Comparison of ENCODE assay signal across 17 cellular contexts in the genomic region with DNA sequence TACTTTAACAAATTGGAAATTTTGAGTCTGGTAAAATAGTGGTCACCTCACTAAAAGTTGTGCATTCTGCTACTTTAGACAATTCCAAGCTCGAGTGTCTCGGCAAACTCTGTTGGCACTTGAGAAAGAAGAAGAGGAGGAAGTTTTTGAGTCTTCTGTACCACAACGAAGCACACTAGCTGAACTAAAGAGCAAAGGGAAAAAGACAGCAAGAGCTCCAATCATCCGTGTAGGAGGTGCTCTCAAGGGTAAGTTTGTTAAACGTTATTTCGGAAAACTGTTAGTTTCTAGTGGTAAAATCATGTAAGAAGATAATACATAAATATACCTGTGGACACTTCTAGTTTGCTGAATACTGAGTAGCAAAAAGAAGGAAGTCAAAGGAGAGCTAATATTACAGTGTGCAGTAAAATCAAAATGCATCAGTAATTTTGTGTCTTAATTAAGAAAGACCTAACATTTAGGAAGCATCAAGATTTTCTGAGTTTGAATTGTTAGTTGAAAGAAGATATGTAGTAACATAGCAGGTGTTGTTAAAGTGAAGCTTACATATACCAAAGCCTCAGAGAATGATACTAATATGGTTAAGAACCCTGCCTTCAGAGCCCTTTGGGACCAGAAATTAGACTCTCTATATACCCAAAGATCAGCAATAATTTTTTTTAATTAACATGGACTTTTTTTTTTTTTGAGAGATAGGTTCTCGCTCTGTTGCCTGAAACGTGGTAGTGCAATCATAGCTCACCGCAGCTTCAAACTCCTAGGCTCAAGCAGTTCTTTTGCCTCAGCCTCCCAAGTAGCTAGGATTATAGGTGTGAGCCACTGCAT. TPM values are rescaled to one million over a fixed set of nuclear protein-coding genes. Genes with fewer than 3 reads are reported as not detected.
A peak's percentile ranks its signal among the peaks of the same experiment; 100 is the strongest.
DNase-seq lines count a peak whose midpoint lies in the region; ATAC-seq and TF ChIP-seq lines count a peak whose summit lies in the region.
"Had no signal": no experiment of that assay in that cellular context is flagged by ENCODE, and none has a peak within 500 bp of the region (broad histone marks: within the 10 kb centered on the region; RNA-seq: fewer than 3 reads in every experiment).

No MANE protein-coding gene starts in this region.

- peak overlapping the region; percentile 26 for H3K27ac ChIP-seq in A673 (ENCODE audit: low read depth, low read length, poor library complexity, severe bottlenecking)
- H3K27ac ChIP-seq in CD4-positive, alpha-beta T cell (ENCODE audit: low read depth, low read length) = no peak overlapping the region
- H3K27ac ChIP-seq in OCI-LY1 (ENCODE audit: low read depth, low read length, poor library complexity, severe bottlenecking) = peak overlapping the region; percentile 88
- H3K27ac ChIP-seq in fibroblast of lung (ENCODE audit: insufficient read depth, low read length) = no peak overlapping the region
- H3K27ac ChIP-seq in lower lobe of right lung = no peak overlapping the region
- H3K27ac ChIP-seq: psoas muscle, thoracic aorta, WERI-Rb-1 had no signal

- no peaks in the 10 kb centered on the region for H3K9me2 ChIP-seq in OCI-LY1 (ENCODE audit: low read depth, low read length)

- no peaks in the 10 kb centered on the region for H3K9me3 Mint-ChIP-seq in CD4-positive, alpha-beta T cell

- H3K27ac Mint-ChIP-seq in CD4-positive, alpha-beta T cell = peak overlapping the region; percentile 13

- H3K27me3 ChIP-seq in A673 (replicated peaks; ENCODE audit: insufficient read depth, low read depth, low read length, poor library complexity) (no peaks in the 10 kb centered on the region), OCI-LY1 (ENCODE audit: insufficient read depth, low read length) (no peaks in the 10 kb centered on the region), fibroblast of lung (ENCODE audit: control insufficient read depth, insufficient read depth, low read length) (no peaks in the 10 kb centered on the region), lower lobe of right lung (ENCODE audit: low read depth) (no peaks in the 10 kb centered on the region)
- H3K27me3 ChIP-seq in CD4-positive, alpha-beta T cell (ENCODE audit: control insufficient read depth, insufficient read depth, low read length) = no peaks in the 10 kb centered on the region

- H3K9me3 ChIP-seq in A673 (ENCODE audit: low read depth, low read length, poor library complexity, severe bottlenecking) (no peaks in the 10 kb centered on the region), OCI-LY1 (ENCODE audit: low read length) (no peaks in the 10 kb centered on the region), fibroblast of lung (ENCODE audit: control insufficient read depth, insufficient read depth, low read depth, low read length) (no peaks in the 10 kb centered on the region), lower lobe of right lung (no peaks in the 10 kb centered on the region)
- H3K9me3 ChIP-seq in CD4-positive, alpha-beta T cell (ENCODE audit: control insufficient read depth, low read length) = no peaks in the 10 kb centered on the region
- H3K9me3 ChIP-seq: HAP-1, psoas muscle, thoracic aorta had no signal

- TF ChIP-seq CTCF in A673 (conservative IDR thresholded peaks at IDR 0.05; ENCODE audit: low read depth, low read length) = no peak
- TF ChIP-seq CTCF in CD4-positive, alpha-beta T cell (IDR thresholded peaks at IDR 0.05) = no peak
- no peak for TF ChIP-seq CTCF in OCI-LY1 (IDR thresholded peaks at IDR 0.05; ENCODE audit: low read length)
- no peak for TF ChIP-seq CTCF in fibroblast of lung (conservative IDR thresholded peaks at IDR 0.05 in 1 of 2, IDR thresholded peaks at IDR 0.05 in 1 of 2; ENCODE audit: low read depth in 1 of 2, low read length in 2 of 2)
- no peak for TF ChIP-seq CTCF in lower lobe of right lung (IDR thresholded peaks at IDR 0.05)

- H3K4me1 ChIP-seq in A673 (ENCODE audit: insufficient read depth, low read length, poor library complexity, severe bottlenecking) = no peaks in the 10 kb centered on the region
- H3K4me1 ChIP-seq in OCI-LY1 (ENCODE audit: insufficient read depth, low read length, severe bottlenecking) = peaks cover 37% of the 10 kb centered on the region
- no peaks in the 10 kb centered on the region for H3K4me1 ChIP-seq in fibroblast of lung (ENCODE audit: control insufficient read depth, extremely low read depth, insufficient read depth, low read length)
- H3K4me1 ChIP-seq in lower lobe of right lung = no peaks in the 10 kb centered on the region
- H3K4me1 ChIP-seq: psoas muscle had no signal

- H3K4me2 ChIP-seq in OCI-LY1 (ENCODE audit: low read length) (peak overlapping the region; percentile 45), fibroblast of lung (ENCODE audit: extremely low read depth, insufficient read depth, low read length) (no peak overlapping the region)

- H3K36me3 ChIP-seq in A673 (ENCODE audit: insufficient read depth, low read length, poor library complexity, severe bottlenecking) = peaks cover 95% of the 10 kb centered on the region
- H3K36me3 ChIP-seq in OCI-LY1 (ENCODE audit: insufficient read depth, low read length) = peaks cover 95% of the 10 kb centered on the region
- no peaks in the 10 kb centered on the region for H3K36me3 ChIP-seq in fibroblast of lung (ENCODE audit: control insufficient read depth, insufficient read depth, low read length)
- no peaks in the 10 kb centered on the region for H3K36me3 ChIP-seq in lower lobe of right lung
- H3K36me3 ChIP-seq: thoracic aorta had no signal

- no peak overlapping the region for H2AFZ ChIP-seq in OCI-LY1 (ENCODE audit: low read length)
- H2AFZ ChIP-seq in fibroblast of lung (ENCODE audit: low read length) = peak overlapping the region; percentile 32

- H3K4me1 Mint-ChIP-seq in CD4-positive, alpha-beta T cell (ENCODE audit: low read depth) = peaks cover 23% of the 10 kb centered on the region

- H3K79me2 ChIP-seq in OCI-LY1 (ENCODE audit: insufficient read depth, low read length) (peaks cover 8% of the 10 kb centered on the region; the same call in 1 of the 2 replicates), fibroblast of lung (ENCODE audit: control insufficient read depth, insufficient read depth, low read length) (no peaks in the 10 kb centered on the region)

- intact Hi-C loops in A673 (cut with micrococcal nuclease; ENCODE audit: unreplicated experiment) (no loop called here), lower lobe of right lung (cut with DNase I) (no loop called here)
- intact Hi-C loops in CD4-positive, alpha-beta T cell (cut with DNase I, micrococcal nuclease) = no loop called here

- H4K20me1 ChIP-seq in OCI-LY1 (ENCODE audit: insufficient read depth, low read length) (no peaks in the 10 kb centered on the region), fibroblast of lung (ENCODE audit: control insufficient read depth, extremely low read depth, insufficient read depth, low read length) (no peaks in the 10 kb centered on the region)

- no peak for DNase-seq in A673 (ENCODE audit: low spot score)
- no peak for DNase-seq in CD4-positive, alpha-beta T cell
- DNase-seq in fibroblast of lung (ENCODE audit: low read depth in 2 of 2) = no peak
- no peak for DNase-seq in kidney glomerular epithelial cell (lab: John Stamatoyannopoulos, UW)
- no peak for DNase-seq in lower lobe of right lung
- no peak for DNase-seq in HK-2 (ENCODE audit: unreplicated experiment)
- DNase-seq: left ventricle myocardium superior, NCI-H1436 treated with DMSO at 0.1 percent for 48 hours, psoas muscle, RPMI8226, SW 1271, WERI-Rb-1 had no signal

- POLR2A ChIA-PET in A673 (lab: Charles Lee; ENCODE audit: low non-redundant PET) = interaction anchor here (0.6 kb wide), 1 partner anchor 199 kb away, joined by 3 read pairs; a partner anchor contains a TSS
- POLR2A ChIA-PET in CD4-positive, alpha-beta T cell (lab: Charles Lee) = interaction anchor here (1.4 kb wide), 1 partner anchor 15 kb away, joined by 6 read pairs; no protein-coding TSS in a partner anchor

- no peaks in the 10 kb centered on the region; the same call in 1 of the 2 replicates for H3F3A ChIP-seq in OCI-LY1 (ENCODE audit: insufficient read depth, low read length)

- H3K36me3 Mint-ChIP-seq in CD4-positive, alpha-beta T cell (ENCODE audit: low read depth) = no peaks in the 10 kb centered on the region

- no peaks in the 10 kb centered on the region for H3K27me3 Mint-ChIP-seq in CD4-positive, alpha-beta T cell

- CTCF ChIA-PET in A673 (lab: Charles Lee) = interaction anchor here (0.7 kb wide), 1 partner anchor 21 kb away, joined by 5 read pairs; no protein-coding TSS in a partner anchor
- CTCF ChIA-PET in CD4-positive, alpha-beta T cell (lab: Charles Lee) = interaction anchor here (1.5 to 1.9 kb wide), 2 partner anchors 9 to 91 kb away, joined by 5 to 11 read pairs; no protein-coding TSS in a partner anchor

- no TSS peak for BruUV-seq in A673 (replicated peaks; lab: Mats Ljungman, UMichigan)

- ATAC-seq in CD4-positive, alpha-beta T cell (ENCODE audit: poor library complexity) = no peak
- ATAC-seq in GM18498 (IDR thresholded peaks at IDR 0.05; ENCODE audit: unreplicated experiment) (no peak), lower lobe of right lung (no peak)
- ATAC-seq: left ventricle myocardium superior, psoas muscle had no signal

- H3K9ac ChIP-seq in OCI-LY1 (ENCODE audit: low read length) = peak overlapping the region; percentile 35; the same call in 1 of the 2 replicates
- H3K9ac ChIP-seq in fibroblast of lung (ENCODE audit: insufficient read depth, low read length) = no peak overlapping the region

- peak overlapping the region; percentile 22 for H3K4me3 Mint-ChIP-seq in CD4-positive, alpha-beta T cell

- H3K4me3 ChIP-seq in A673 (ENCODE audit: low read depth, low read length, poor library complexity, severe bottlenecking) (no peak overlapping the region), OCI-LY1 (ENCODE audit: low read depth, low read length, poor library complexity, severe bottlenecking) (no peak overlapping the region), fibroblast of lung (replicated peaks in 1 of 4; ENCODE audit: control extremely low read depth in 1 of 4, insufficient read depth in 1 of 4, low read depth in 3 of 4, low read length in 4 of 4) (no peak overlapping the region), lower lobe of right lung (no peak overlapping the region)
- H3K4me3 ChIP-seq: HAP-1, psoas muscle, thoracic aorta had no signal

RNA-seq across cellular contexts. Expression of a gene that starts 23.0 kb away (rescaled TPM):
- total RNA-seq in A673 (2021) (190 and 196 TPM in 2 replicates), fibroblast of lung (2.1 and 5.4 TPM in 2 replicates), lower lobe of right lung (1.4 TPM)
- 1 to 10 TPM; 1.4 to 2.4 TPM for total RNA-seq in CD4-positive, alpha-beta T cell
- 6.9 and 23.9 TPM in 2 replicates for polyA plus RNA-seq in fibroblast of lung
- polyA plus RNA-seq in fibroblast of lung (2012) = 6.2 and 20.5 TPM in 2 replicates
- 6.6 and 7.3 TPM in 2 replicates for polyA minus RNA-seq in fibroblast of lung (ENCODE audit: low replicate concordance)

RNA-seq across cellular contexts. Expression of a gene that starts 55.0 kb away (rescaled TPM):
- total RNA-seq in A673 (2021) (0.84 and 1.5 TPM in 2 replicates), fibroblast of lung (under 0.01 TPM in 1 of 2 replicates, not detected in the other), lower lobe of right lung (5.6 TPM)
- under 1 TPM; 0.34 to 0.36 TPM for total RNA-seq in CD4-positive, alpha-beta T cell
- 0.03 and 0.05 TPM in 2 replicates for polyA plus RNA-seq in fibroblast of lung
- polyA plus RNA-seq in fibroblast of lung (2012) = 0.19 TPM in 1 of 2 replicates, not detected in the other
- not detected in 2 replicates for polyA minus RNA-seq in fibroblast of lung (ENCODE audit: low replicate concordance)
- total RNA-seq: glomerular endothelial cell had no signal

Comparison
In these comparisons a context has a peak if more than half of its experiments do, and no peak if none do; other contexts are left out.
1. H3K27ac ChIP-seq: peak in A673 (single experiment) and OCI-LY1 (single experiment); none in CD4-positive, alpha-beta T cell (single experiment), fibroblast of lung (single experiment) and lower lobe of right lung (single experiment).
2. RNA of a gene that starts 23.0 kb away (total RNA-seq): 190 to 196 TPM in A673; 2.1 to 5.4 TPM in fibroblast of lung, 1.4 to 2.4 TPM in CD4-positive, alpha-beta T cell and 1.4 TPM in lower lobe of right lung (single experiment); every median in the first group is over 10 times any median in the second.